15 cellular contexts compared by ENCODE assay signal in genomic region chr3:79383402-79384012, GRCh38.
A peak's percentile ranks its signal among the peaks of the same experiment; 100 is the strongest.
DNase-seq lines count a peak whose midpoint lies in the region; ATAC-seq and TF ChIP-seq lines count a peak whose summit lies in the region.
"Had no signal": no experiment of that assay in that cellular context is flagged by ENCODE, and none has a peak within 500 bp of the region (broad histone marks: within the 10 kb centered on the region; RNA-seq: fewer than 3 reads in every experiment).

No MANE protein-coding gene starts in this region.

- no peak overlapping the region for H4K5ac ChIP-seq in IMR-90 (ENCODE audit: low read depth, low read length)

- TF ChIP-seq RAD21 in IMR-90 (IDR thresholded peaks at IDR 0.05; ENCODE audit: low read length), result no peak

- BruUV-seq in IMR-90 (replicated peaks; lab: Mats Ljungman, UMichigan), result no TSS peak

- 0 out of 3 replicates have a peak, but pooled peaks have one; percentile 19 for ATAC-seq in DND-41 (ENCODE audit: insufficient read depth, low read depth)
- ATAC-seq in IMR-90 (ENCODE audit: low read depth), result no peak
- peak; percentile 82 for ATAC-seq in left lobe of liver
- ATAC-seq in HG03565 (IDR thresholded peaks at IDR 0.05; ENCODE audit: unreplicated experiment), result no peak

- no peaks in the 10 kb centered on the region for H3K36me3 ChIP-seq in DND-41 (ENCODE audit: insufficient read depth, low read length)
- H3K36me3 ChIP-seq in IMR-90 (ENCODE audit: control insufficient read depth, insufficient read depth, low read length), result no peaks in the 10 kb centered on the region
- no peaks in the 10 kb centered on the region for H3K36me3 ChIP-seq in brain microvascular endothelial cell (replicated peaks)

- H3K9me3 ChIP-seq in DND-41 (ENCODE audit: insufficient read depth, low read length, severe bottlenecking), result no peaks in the 10 kb centered on the region
- H3K9me3 ChIP-seq in IMR-90 (ENCODE audit: control insufficient read depth, insufficient read depth, low read length), result no peaks in the 10 kb centered on the region

- DNase-seq in DND-41, result no peak
- peak; percentile 39 for DNase-seq in IMR-90
- DNase-seq in brain microvascular endothelial cell, result peak; percentile 29
- no peak for DNase-seq in left lobe of liver (ENCODE audit: low spot score)
- DNase-seq in GM19240 (ENCODE audit: insufficient read length, low spot score), result no peak
- DNase-seq in HPDE6-E6E7 (ENCODE audit: extremely low spot score), result no peak
- DNase-seq in activated T-cell treated with anti-CD3 and anti-CD28 coated beads, Interleukin-2, amount 50 U/mL, for 1 hour, result no peak
- DNase-seq: activated B cell treated with CpG ODN at 0.5 μM for 24 hours; activated naive CD8-positive, alpha-beta T cell treated with anti-CD3 and anti-CD28 coated beads for 36 hours; erythroblast; NK-92 treated with Interleukin-12 subunit alpha and Interleukin-12 subunit beta, amount 100 ng/mL, for 24 hours; retina; stimulated activated naive CD4-positive, alpha-beta T cell treated with Interleukin-2 at 50 U/mL for 16 hours had no signal

- no peak overlapping the region for H3K56ac ChIP-seq in IMR-90 (ENCODE audit: extremely low read depth, insufficient read depth, low read length)

- H2BK5ac ChIP-seq in IMR-90 (ENCODE audit: low read depth, low read length, poor library complexity, severe bottlenecking), result no peak overlapping the region

- H2AK9ac ChIP-seq in IMR-90 (replicated peaks; ENCODE audit: low read depth, low read length, poor library complexity), result no peak overlapping the region

- no peaks in the 10 kb centered on the region for H3K79me2 ChIP-seq in DND-41 (ENCODE audit: insufficient read depth, low read length)

- WGBS in IMR-90 (ENCODE audit: extremely low coverage in 2 of 2, insufficient read length in 1 of 2), 2 experiments, result no CpG with 5 or more reads among the region's 3 CpGs

- no peak overlapping the region for H4K91ac ChIP-seq in IMR-90 (ENCODE audit: insufficient read depth, low read depth, low read length)

- no peak overlapping the region for H2BK120ac ChIP-seq in IMR-90 (ENCODE audit: low read depth, low read length)

- H2BK15ac ChIP-seq in IMR-90 (ENCODE audit: low read depth, low read length), result no peak overlapping the region

- H2BK20ac ChIP-seq in IMR-90 (ENCODE audit: low read depth, low read length), result no peak overlapping the region

- no peaks in the 10 kb centered on the region for H3K79me1 ChIP-seq in IMR-90 (ENCODE audit: low read depth in 1 of 2, low read length in 2 of 2)

- H2AK5ac ChIP-seq in IMR-90 (ENCODE audit: low read depth, low read length), result no peak overlapping the region

- intact Hi-C loops in IMR-90 (cut with micrococcal nuclease), result no loop called here

- no peak overlapping the region for H3K4ac ChIP-seq in IMR-90 (ENCODE audit: low read depth, low read length)

- H2AFZ ChIP-seq in DND-41 (ENCODE audit: low read depth, low read length) (no peak overlapping the region), IMR-90 (replicated peaks; ENCODE audit: low read length, poor library complexity) (no peak overlapping the region)

- H3K9ac ChIP-seq in DND-41 (ENCODE audit: low read depth, low read length), result no peak overlapping the region
- H3K9ac ChIP-seq in IMR-90 (ENCODE audit: low read depth, low read length), result no peak overlapping the region

- H3K27ac ChIP-seq in DND-41 (ENCODE audit: low read length) (no peak overlapping the region), IMR-90 (ENCODE audit: insufficient read depth, low read length) (no peak overlapping the region), brain microvascular endothelial cell (no peak overlapping the region)
- H3K27ac ChIP-seq: SK-N-MC had no signal

- dilution Hi-C loops in IMR-90 (cut with HindIII; ENCODE audit: low sequenced_read_pairs, unreplicated experiment), result no loop called here

- POLR2A ChIA-PET in IMR-90 (lab: Charles Lee; ENCODE audit: unreplicated experiment), result no interaction called here

- H3K4me3 ChIP-seq in DND-41 (ENCODE audit: low read depth in 1 of 2, low read length in 2 of 2) (no peak overlapping the region), IMR-90 (ENCODE audit: insufficient read depth, low read depth, low read length) (no peak overlapping the region), brain microvascular endothelial cell (ENCODE audit: low read depth, low read length) (no peak overlapping the region)
- H3K4me3 ChIP-seq: SK-N-MC had no signal

- H3K4me1 ChIP-seq in DND-41 (ENCODE audit: insufficient read depth, low read length), result peaks cover 2% of the 10 kb centered on the region; the same call in 1 of the 2 replicates
- no peaks in the 10 kb centered on the region for H3K4me1 ChIP-seq in IMR-90 (ENCODE audit: control insufficient read depth, insufficient read depth, low read length)

- H3K4me2 ChIP-seq in DND-41 (ENCODE audit: insufficient read depth, low read length) (peak overlapping the region; percentile 25; the same call in 1 of the 2 replicates), IMR-90 (ENCODE audit: low read depth, low read length) (peak overlapping the region; percentile 56; the same call in 1 of the 2 replicates)

- H4K20me1 ChIP-seq in DND-41 (ENCODE audit: insufficient read depth, low read length), result no peaks in the 10 kb centered on the region
- H4K20me1 ChIP-seq in IMR-90 (ENCODE audit: insufficient read depth, low read length), result no peaks in the 10 kb centered on the region

- no peak overlapping the region for H3K18ac ChIP-seq in IMR-90 (ENCODE audit: low read depth, low read length)

- no peak overlapping the region for H4K8ac ChIP-seq in IMR-90 (ENCODE audit: low read depth in 2 of 2, low read length in 2 of 2)

- in situ Hi-C loops in IMR-90 (cut with MboI; ENCODE audit: low sequenced_read_pairs), result no loop called here
- in situ Hi-C loops in brain microvascular endothelial cell (cut with HindIII; ENCODE audit: low pct_ligation_motif_present, low sequenced_read_pairs), result no loop called here

- TF ChIP-seq POLR2A in IMR-90 (IDR thresholded peaks at IDR 0.05; ENCODE audit: low read depth, low read length), result no peak

- TF ChIP-seq CTCF in DND-41 (IDR thresholded peaks at IDR 0.05; ENCODE audit: borderline replicate concordance, extremely low read depth, low read length, poor library complexity, severe bottlenecking) (no peak), IMR-90 (conservative IDR thresholded peaks at IDR 0.05; ENCODE audit: low read depth, low read length) (no peak), brain microvascular endothelial cell (IDR thresholded peaks at IDR 0.05; ENCODE audit: low read depth, low read length, missing control alignments) (no peak)

- H3K23ac ChIP-seq in IMR-90 (ENCODE audit: low read depth, low read length), result no peak overlapping the region

- CTCF ChIA-PET in IMR-90 (lab: Yijun Ruan, JAX), result interaction anchor here (0.6 to 1.2 kb wide), 2 partner anchors 14 to 138 kb away, joined by 3 read pairs; no protein-coding TSS in a partner anchor

- H3K14ac ChIP-seq in IMR-90 (replicated peaks; ENCODE audit: low read depth, low read length), result no peak overlapping the region

- H3K27me3 ChIP-seq in DND-41 (ENCODE audit: insufficient read depth, low read length, poor library complexity) (no peaks in the 10 kb centered on the region), IMR-90 (ENCODE audit: control insufficient read depth, insufficient read depth, low read length) (no peaks in the 10 kb centered on the region), brain microvascular endothelial cell (replicated peaks) (no peaks in the 10 kb centered on the region)

- no peaks in the 10 kb centered on the region for H3K9me1 ChIP-seq in IMR-90 (ENCODE audit: insufficient read depth, low read length)

TF ChIP-seq in IMR-90, 13 proteins besides CTCF, POLR2A, EP300 and RAD21:
- TF ChIP-seq SMC3 (IDR thresholded peaks at IDR 0.05; ENCODE audit: low read depth, low read length) (no peak), USF2 (IDR thresholded peaks at IDR 0.05; ENCODE audit: low read depth, low read length) (no peak), CHD1 (IDR thresholded peaks at IDR 0.05; ENCODE audit: low read depth, low read length) (no peak), CEBPB (IDR thresholded peaks at IDR 0.05; ENCODE audit: low read depth, low read length) (no peak), RFX5 (IDR thresholded peaks at IDR 0.05; ENCODE audit: low read depth, low read length) (no peak)
- TF ChIP-seq, protein P1, sequence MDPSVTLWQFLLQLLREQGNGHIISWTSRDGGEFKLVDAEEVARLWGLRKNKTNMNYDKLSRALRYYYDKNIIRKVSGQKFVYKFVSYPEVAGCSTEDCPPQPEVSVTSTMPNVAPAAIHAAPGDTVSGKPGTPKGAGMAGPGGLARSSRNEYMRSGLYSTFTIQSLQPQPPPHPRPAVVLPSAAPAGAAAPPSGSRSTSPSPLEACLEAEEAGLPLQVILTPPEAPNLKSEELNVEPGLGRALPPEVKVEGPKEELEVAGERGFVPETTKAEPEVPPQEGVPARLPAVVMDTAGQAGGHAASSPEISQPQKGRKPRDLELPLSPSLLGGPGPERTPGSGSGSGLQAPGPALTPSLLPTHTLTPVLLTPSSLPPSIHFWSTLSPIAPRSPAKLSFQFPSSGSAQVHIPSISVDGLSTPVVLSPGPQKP (IDR thresholded peaks at IDR 0.05; ENCODE audit: borderline replicate concordance, low read depth, low read length), result no peak

Comparison
In these comparisons a context has a peak if more than half of its experiments do, and no peak if none do; other contexts are left out.
1. ATAC-seq: peak in DND-41 (single experiment) and left lobe of liver (single experiment); none in IMR-90 (single experiment) and HG03565 (single experiment).
2. DNase-seq: peak in IMR-90 (single experiment) and brain microvascular endothelial cell (single experiment); none in DND-41 (single experiment), left lobe of liver (single experiment), GM19240 (single experiment), HPDE6-E6E7 (single experiment) and activated T-cell treated with anti-CD3 and anti-CD28 coated beads, Interleukin-2, amount 50 U/mL, for 1 hour (single experiment).